In the genomic region with DNA sequence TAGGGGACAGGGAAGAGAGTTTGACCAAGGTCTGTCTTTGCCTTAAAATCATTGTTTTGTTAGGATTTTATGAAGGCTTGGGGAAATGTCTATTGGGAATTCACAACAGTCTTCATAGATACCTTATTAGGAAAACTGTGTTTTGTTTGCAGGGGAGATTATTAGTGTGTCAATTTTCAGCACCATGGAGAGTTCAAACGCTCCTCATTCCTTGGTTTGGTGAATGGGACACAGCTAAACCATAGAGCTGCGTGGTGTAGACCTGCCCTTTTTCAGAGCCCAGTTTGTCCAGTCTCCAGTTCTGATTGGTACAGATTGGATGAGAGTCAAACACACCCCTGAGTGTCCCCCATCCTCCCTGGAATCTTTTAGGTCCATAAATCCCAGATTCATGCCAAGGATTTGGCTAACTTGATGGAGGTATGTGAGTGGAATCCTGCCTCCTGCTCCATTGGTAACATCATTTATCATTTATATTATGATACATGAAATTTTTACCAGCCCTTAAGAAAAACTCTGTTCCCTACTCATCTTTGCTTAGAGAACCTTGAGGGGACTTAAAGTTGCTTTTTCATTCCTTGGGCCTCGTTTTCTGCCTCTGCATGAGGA, we compare ENCODE assay signal across 16 cellular contexts. TPM values are rescaled to one million over a fixed set of nuclear protein-coding genes. Genes with fewer than 3 reads are reported as not detected.
A peak's percentile ranks its signal among the peaks of the same experiment; 100 is the strongest.
DNase-seq lines count a peak whose midpoint lies in the region; ATAC-seq, FAIRE-seq and TF ChIP-seq lines count a peak whose summit lies in the region.
"Had no signal": no experiment of that assay in that cellular context is flagged by ENCODE, and none has a peak within 500 bp of the region (broad histone marks: within the 10 kb centered on the region; RNA-seq: fewer than 3 reads in every experiment).

No MANE protein-coding gene starts in this region.

- H4K20me1 ChIP-seq in BLaER1 treated with 17β-estradiol and CSF1 and Interleukin-3, amounts not matched to agents 10 nM and 100 nM: peaks cover 18 to 80% (median 62%) of the 10 kb centered on the region in 11 experiments; a peak in 21 of 22 replicates
- H4K20me1 ChIP-seq in Karpas-422 (ENCODE audit: insufficient read depth, low read depth, low read length) (no peaks in the 10 kb centered on the region), K562 (replicated peaks; ENCODE audit: control insufficient read depth, insufficient read depth, low read length) (peaks cover 5% of the 10 kb centered on the region; the same call in 1 of the 2 replicates)

- no peak for TF ChIP-seq EP300 in K562 (IDR thresholded peaks at IDR 0.05; ENCODE audit: low read length)

- ATAC-seq in K562: peak; percentile 67; the same call in 2 of the 3 replicates
- no peak for ATAC-seq in GM21737 (IDR thresholded peaks at IDR 0.05; ENCODE audit: unreplicated experiment)
- ATAC-seq in GM19023 (IDR thresholded peaks at IDR 0.05; ENCODE audit: unreplicated experiment): no peak
- no peak for ATAC-seq in GM19035 (IDR thresholded peaks at IDR 0.05; ENCODE audit: unreplicated experiment)
- ATAC-seq: activated CD8-positive, alpha-beta T cell treated with anti-CD3 and anti-CD28 coated beads, Interleukin-2, amount 10 ng/mL, durations not matched to agents 7 days and 5 days; naive thymus-derived CD8-positive, alpha-beta T cell; Panc1 had no signal

- WGBS in K562 (ENCODE audit: insufficient coverage, low coverage, missing lambda C conversion rate): 66% methylated on average over 3 of the region's 3 CpGs

- no TSS peak for BruUV-seq in K562 (replicated peaks; lab: Mats Ljungman, UMichigan)

- intact Hi-C loops in K562 (cut with micrococcal nuclease): loop anchor here (5.0 kb wide), 1 partner anchor 49 kb away; no protein-coding TSS in a partner anchor

- H3K36me3 ChIP-seq in BLaER1 treated with 17β-estradiol and CSF1 and Interleukin-3, amounts not matched to agents 10 nM and 100 nM: peaks cover 48 to 94% (median 67%) of the 10 kb centered on the region in 11 experiments
- H3K36me3 ChIP-seq in Karpas-422 (ENCODE audit: insufficient read depth, low read length): peaks cover 23% of the 10 kb centered on the region
- peaks cover 27% of the 10 kb centered on the region for H3K36me3 ChIP-seq in K562 (ENCODE audit: control insufficient read depth, insufficient read depth, low read length)

- peaks cover 10 to 68% (median 53%) of the 10 kb centered on the region in 10 experiments for H3K4me1 ChIP-seq in BLaER1 treated with 17β-estradiol and CSF1 and Interleukin-3, amounts not matched to agents 10 nM and 100 nM
- H3K4me1 ChIP-seq in Karpas-422 (ENCODE audit: low read length): no peaks in the 10 kb centered on the region
- H3K4me1 ChIP-seq in K562 (replicated peaks in 1 of 2; ENCODE audit: control insufficient read depth in 2 of 2, insufficient read depth in 2 of 2, low read length in 2 of 2): no peaks in the 10 kb centered on the region
- H3K4me1 ChIP-seq: colonic mucosa had no signal

- peak overlapping the region in 3 of 11 experiments; percentile 51 to 65 (median 65); a peak in 2 of 22 replicates for H3K27ac ChIP-seq in BLaER1 treated with 17β-estradiol and CSF1 and Interleukin-3, amounts not matched to agents 10 nM and 100 nM
- H3K27ac ChIP-seq in Karpas-422 (ENCODE audit: low read length) (no peak overlapping the region), K562 (ENCODE audit: extremely low read depth, low read depth, low read length) (no peak overlapping the region)
- H3K27ac ChIP-seq: C4-2B, colonic mucosa had no signal

- FAIRE-seq in K562 (lab: Jason Lieb, UNC): no peak

- H2AFZ ChIP-seq in Karpas-422 (ENCODE audit: low read length): no peak overlapping the region
- no peak overlapping the region for H2AFZ ChIP-seq in K562 (ENCODE audit: low read depth, low read length)

- no peaks in the 10 kb centered on the region for H3K9me2 ChIP-seq in Karpas-422 (replicated peaks; ENCODE audit: insufficient read depth, low read length)

- TF ChIP-seq CTCF in K562 (IDR thresholded peaks at IDR 0.05 in 2 of 3, conservative IDR thresholded peaks at IDR 0.05 in 1 of 3; ENCODE audit: insufficient read depth in 2 of 3, low read depth in 1 of 3, low read length in 3 of 3): no peak

- peak; percentile 58 for DNase-seq in Karpas-422
- DNase-seq in K562 (ENCODE audit: extremely low read depth in 1 of 4, low spot score in 3 of 4): peak in 3 of 4 experiments; percentile 33 to 43 (median 41)
- peak; percentile 56 for DNase-seq in iPS-NIHi7 (ENCODE audit: extremely low spot score)
- no peak for DNase-seq in GDM1 (lab: John Stamatoyannopoulos, UW)
- DNase-seq: activated CD8-positive, alpha-beta T cell treated with anti-CD3 and anti-CD28 coated beads, Interleukin-2, amount 10 ng/mL, durations not matched to agents 7 days and 5 days; activated naive CD4-positive, alpha-beta T cell treated with anti-CD3 and anti-CD28 coated beads for 36 hours; colonic mucosa; foreskin melanocyte; kidney glomerular epithelial cell; naive thymus-derived CD8-positive, alpha-beta T cell had no signal

- H3K9me3 ChIP-seq in BLaER1 treated with 17β-estradiol and CSF1 and Interleukin-3, amounts not matched to agents 10 nM and 100 nM (replicated peaks in 1 of 11): no peaks in the 10 kb centered on the region
- H3K9me3 ChIP-seq in Karpas-422 (ENCODE audit: low read length): no peaks in the 10 kb centered on the region
- no peaks in the 10 kb centered on the region for H3K9me3 ChIP-seq in K562 (replicated peaks; ENCODE audit: control insufficient read depth, insufficient read depth, low read depth, low read length)
- H3K9me3 ChIP-seq: colonic mucosa had no signal

- in situ Hi-C loops in K562 (cut with MboI): no loop called here

- TF ChIP-seq RAD21 in K562 (CRISPR knock-in tag; conservative IDR thresholded peaks at IDR 0.05 in 1 of 2, IDR thresholded peaks at IDR 0.05 in 1 of 2): no peak

- no peaks in the 10 kb centered on the region for H3K9me1 ChIP-seq in K562 (ENCODE audit: control insufficient read depth, insufficient read depth, low read length)

- H3K4me2 ChIP-seq in BLaER1 treated with 17β-estradiol and CSF1 and Interleukin-3, amounts not matched to agents 10 nM and 100 nM: peak overlapping the region; percentile 8 to 92 (median 82); a peak in 20 of 22 replicates
- H3K4me2 ChIP-seq in Karpas-422 (ENCODE audit: low read depth, low read length, poor library complexity, severe bottlenecking): no peak overlapping the region
- no peak overlapping the region for H3K4me2 ChIP-seq in K562 (ENCODE audit: insufficient read depth, low read length)

- H3K27me3 ChIP-seq in BLaER1 treated with 17β-estradiol and CSF1 and Interleukin-3, amounts not matched to agents 10 nM and 100 nM: no peaks in the 10 kb centered on the region
- H3K27me3 ChIP-seq in Karpas-422 (ENCODE audit: low read length): no peaks in the 10 kb centered on the region
- H3K27me3 ChIP-seq in K562 (ENCODE audit: control insufficient read depth in 2 of 2, insufficient read depth in 2 of 2, low read length in 2 of 2): no peaks in the 10 kb centered on the region
- H3K27me3 ChIP-seq: colonic mucosa had no signal

- POLR2A ChIA-PET in K562 (lab: Yijun Ruan, JAX): no interaction called here

- peak overlapping the region in 1 of 10 experiments; percentile 9; a peak in 1 of 20 replicates for H3K4me3 ChIP-seq in BLaER1 treated with 17β-estradiol and CSF1 and Interleukin-3, amounts not matched to agents 10 nM and 100 nM
- no peak overlapping the region for H3K4me3 ChIP-seq in Karpas-422 (ENCODE audit: low read length)
- H3K4me3 ChIP-seq in K562: no peak overlapping the region
- H3K4me3 ChIP-seq: colonic mucosa had no signal

- H3K9ac ChIP-seq in BLaER1 treated with 17β-estradiol and CSF1 and Interleukin-3, amounts not matched to agents 10 nM and 100 nM: no peak overlapping the region
- H3K9ac ChIP-seq in Karpas-422 (ENCODE audit: low read length) (no peak overlapping the region), K562 (ENCODE audit: insufficient read depth in 1 of 2, low read depth in 2 of 2, low read length in 2 of 2) (no peak overlapping the region)

- no peak for TF ChIP-seq POLR2A in K562 (conservative IDR thresholded peaks at IDR 0.05)

- CTCF ChIA-PET in K562 (lab: Yijun Ruan, JAX; ENCODE audit: low intra/inter-chr PET ratio): interaction anchor here (1.1 to 1.3 kb wide), 2 partner anchors 58 to 82 kb away, joined by 3 to 4 read pairs; no protein-coding TSS in a partner anchor

- H3K79me2 ChIP-seq in Karpas-422 (ENCODE audit: low read length) (no peaks in the 10 kb centered on the region), K562 (ENCODE audit: control insufficient read depth, insufficient read depth, low read length) (no peaks in the 10 kb centered on the region)

RNA-seq across cellular contexts. Expression of a gene that starts 12.0 kb away (rescaled TPM):
- total RNA-seq in Karpas-422 (2014; rRNA removed; shearing (Covaris generic); ENCODE audit: low replicate concordance): 77.5 and 82.2 TPM in 2 replicates
- total RNA-seq in K562 (2011; cell fraction: chromatin; rRNA removed; ENCODE audit: low replicate concordance): 93.2 and 127 TPM in 2 replicates
- total RNA-seq in K562 (2011; cell fraction: nucleolus; rRNA removed): 59.3 and 59.7 TPM in 2 replicates
- total RNA-seq in K562 (2011; cell fraction: nucleoplasm; rRNA removed): 71.3 and 86.8 TPM in 2 replicates
- total RNA-seq in K562 (2014; rRNA removed) (55.1 and 65.3 TPM in 2 replicates), K562 (2014; rRNA removed; fragmentation: Illumina TruSeq; extraction: Trizol) (85.2 and 95.2 TPM in 2 replicates), K562 (2015; rRNA removed; fragmentation: Illumina TruSeq; extraction: Trizol) (73.1 and 74.9 TPM in 2 replicates), K562 (2021) (41.6 and 42.9 TPM in 2 replicates)
- polyA plus RNA-seq in K562 (2011; rRNA removed) (62.2 and 82.6 TPM in 2 replicates), K562 (2014; fragmentation: Illumina TruSeq; extraction: Trizol) (71.9 and 74.0 TPM in 2 replicates), K562 (2014; fragmentation: Nextera tagmentation; extraction: Ambion mirVana) (100 to 1,000 TPM; 165 to 195 TPM), K562 (2014; rRNA removed) (73.5 and 82.4 TPM in 2 replicates)
- 21.4 and 31.5 TPM in 2 replicates for polyA plus RNA-seq in K562 (2011; cell fraction: cytosol; rRNA removed)
- polyA plus RNA-seq in K562 (2011; cell fraction: nucleus; rRNA removed): 51.2 and 90.7 TPM in 2 replicates
- 30.7 and 63.7 TPM in 2 replicates for polyA plus RNA-seq in K562 (2012)
- 59.7 and 68.6 TPM in 2 replicates for polyA minus RNA-seq in K562 (2011; rRNA and poly(A)+ RNA removed)
- 23.7 and 25.8 TPM in 2 replicates for polyA minus RNA-seq in K562 (2011; cell fraction: cytosol; rRNA and poly(A)+ RNA removed)
- polyA minus RNA-seq in K562 (2011; cell fraction: nucleus; rRNA and poly(A)+ RNA removed): 26.7 and 45.9 TPM in 2 replicates

RNA-seq across cellular contexts. Expression of a gene that starts 46.0 kb away (rescaled TPM):
- total RNA-seq in Karpas-422 (2014; rRNA removed; shearing (Covaris generic); ENCODE audit: low replicate concordance): not detected in 2 replicates
- not detected in 2 replicates for total RNA-seq in K562 (2011; cell fraction: chromatin; rRNA removed; ENCODE audit: low replicate concordance)
- not detected in 2 replicates for total RNA-seq in K562 (2011; cell fraction: nucleolus; rRNA removed)
- not detected in 2 replicates for total RNA-seq in K562 (2011; cell fraction: nucleoplasm; rRNA removed)
- total RNA-seq in K562 (2014; rRNA removed) (not detected in 2 replicates), K562 (2014; rRNA removed; fragmentation: Illumina TruSeq; extraction: Trizol) (not detected in 2 replicates), K562 (2015; rRNA removed; fragmentation: Illumina TruSeq; extraction: Trizol) (not detected in 2 replicates), K562 (2021) (not detected in 2 replicates)
- polyA plus RNA-seq in K562 (2011; rRNA removed) (not detected in 2 replicates), K562 (2014; fragmentation: Illumina TruSeq; extraction: Trizol) (not detected in 2 replicates), K562 (2014; fragmentation: Nextera tagmentation; extraction: Ambion mirVana) (not detected), K562 (2014; rRNA removed) (not detected in 2 replicates)
- not detected in 2 replicates for polyA plus RNA-seq in K562 (2011; cell fraction: cytosol; rRNA removed)
- polyA plus RNA-seq in K562 (2011; cell fraction: nucleus; rRNA removed): not detected in 2 replicates
- polyA plus RNA-seq in K562 (2012): not detected in 2 replicates
- polyA minus RNA-seq in K562 (2011; rRNA and poly(A)+ RNA removed): not detected in 2 replicates
- not detected in 2 replicates for polyA minus RNA-seq in K562 (2011; cell fraction: cytosol; rRNA and poly(A)+ RNA removed)
- polyA minus RNA-seq in K562 (2011; cell fraction: nucleus; rRNA and poly(A)+ RNA removed): not detected in 2 replicates
- total RNA-seq: activated CD8-positive, alpha-beta T cell treated with anti-CD3 and anti-CD28 coated beads, Interleukin-2, amount 10 ng/mL, durations not matched to agents 7 days and 5 days; activated naive CD4-positive, alpha-beta T cell treated with anti-CD3 and anti-CD28 coated beads for 36 hours; naive thymus-derived CD8-positive, alpha-beta T cell had no signal
- polyA plus RNA-seq: naive thymus-derived CD8-positive, alpha-beta T cell had no signal

Comparison
In these comparisons a context has a peak if more than half of its experiments do, and no peak if none do; other contexts are left out.
1. H3K4me2 ChIP-seq: peak in BLaER1 treated with 17β-estradiol and CSF1 and Interleukin-3, amounts not matched to agents 10 nM and 100 nM (11 of 11); none in Karpas-422 (single experiment) and K562 (single experiment).